8 cellular contexts compared by ENCODE assay signal in genomic region chr13:95404141-95404882, GRCh38.
A peak's percentile ranks its signal among the peaks of the same experiment; 100 is the strongest.
DNase-seq lines count a peak whose midpoint lies in the region; ATAC-seq, FAIRE-seq and TF ChIP-seq lines count a peak whose summit lies in the region.

No MANE protein-coding gene starts in this region.

- ATAC-seq in HG02763 (IDR thresholded peaks at IDR 0.05; ENCODE audit: unreplicated experiment) = peak; percentile 91

- no peak for TF ChIP-seq POLR2A in GM12892 (IDR thresholded peaks at IDR 0.05; ENCODE audit: low read depth, low read length)

- peak; percentile 94 for FAIRE-seq in GM12892 (lab: Jason Lieb, UNC)

- DNase-seq in GM12892 (ENCODE audit: insufficient read length) (peak; percentile 69), NCI-H1105 treated with DMSO at 0.1 percent for 48 hours (lab: John Stamatoyannopoulos, UW) (peak; percentile 63), T1000 (lab: John Stamatoyannopoulos, UW) (peak; percentile 31), astrocyte of the hippocampus (ENCODE audit: low read depth, low spot score) (peak; percentile 89), hippocampal formation (lab: John Stamatoyannopoulos, UW) (peak; percentile 73 to 79), renal cortical epithelial cell (ENCODE audit: low read depth) (peak; percentile 68), NCI-H446 treated with DMSO at 0.1 percent for 48 hours (lab: John Stamatoyannopoulos, UW) (no peak)
